Comparison of ENCODE assay signal across 1 cellular context in genomic region chr2:206480161-206480560, GRCh38.
TF ChIP-seq lines count a peak whose summit lies in the region.

No MANE protein-coding gene starts in this region.

TF ChIP-seq in HEK293T, 16 proteins besides CTCF, POLR2A, EP300 and RAD21 (continued from another document):
- TF ChIP-seq PKNOX1 (IDR thresholded peaks at IDR 0.05): peak; percentile 43; the same call in 1 of the 2 replicates
- no peak for TF ChIP-seq FOXA1 (IDR thresholded peaks at IDR 0.05)
